ENCODE assay signal across 12 cellular contexts in genomic region chr5:78508231-78508765, GRCh38.
DNase-seq lines count a peak whose midpoint lies in the region; ATAC-seq and TF ChIP-seq lines count a peak whose summit lies in the region.
"Had no signal": no experiment of that assay in that cellular context is flagged by ENCODE, and none has a peak within 500 bp of the region (broad histone marks: within the 10 kb centered on the region; RNA-seq: fewer than 3 reads in every experiment).

No MANE protein-coding gene starts in this region.

- H3K4me1 Mint-ChIP-seq in MCF 10A (ENCODE audit: insufficient read depth, unreplicated experiment) = peaks cover 26% of the 10 kb centered on the region
- H3K4me1 Mint-ChIP-seq in type B pancreatic cell (ENCODE audit: unreplicated experiment) = peaks cover 70% of the 10 kb centered on the region

- POLR2A ChIA-PET in MCF 10A (lab: Yijun Ruan, JAX) = interaction anchor here (0.8 to 1.6 kb wide), 3 partner anchors 10 to 192 kb away, joined by 3 to 4 read pairs (median 4); no protein-coding TSS in a partner anchor

- DNase-seq in MCF 10A (ENCODE audit: unreplicated experiment) (no peak), mammary epithelial cell (no peak), amniotic epithelial cell (ENCODE audit: low read depth) (peak; percentile 28), lower lobe of right lung (no peak), type B pancreatic cell (ENCODE audit: extremely low spot score, unreplicated experiment) (no peak), H7 (no peak), foreskin keratinocyte (no peak)
- DNase-seq: NCI-H187; stimulated activated naive CD4-positive, alpha-beta T cell had no signal

- H3K27ac ChIP-seq in mammary epithelial cell (ENCODE audit: insufficient read depth, low read depth, low read length) = no peak overlapping the region
- H3K27ac ChIP-seq in lower lobe of right lung = peak overlapping the region; percentile 19
- H3K27ac ChIP-seq in foreskin keratinocyte = no peak overlapping the region

- CTCF ChIA-PET in MCF 10A (lab: Yijun Ruan, JAX) (interaction anchor here (0.6 to 1.0 kb wide), 3 partner anchors 10 to 268 kb away, joined by 3 to 6 read pairs (median 4); no protein-coding TSS in a partner anchor), mammary epithelial cell (lab: Charles Lee; ENCODE audit: low non-redundant PET) (no interaction called here)

- H3K27me3 ChIP-seq in mammary epithelial cell (ENCODE audit: insufficient read depth, low read length) (no peaks in the 10 kb centered on the region), lower lobe of right lung (ENCODE audit: low read depth) (no peaks in the 10 kb centered on the region), H7 (ENCODE audit: control insufficient read depth, insufficient read depth, low read length) (no peaks in the 10 kb centered on the region), foreskin keratinocyte (no peaks in the 10 kb centered on the region)
- H3K27me3 ChIP-seq: Peyer's patch had no signal

- no peak overlapping the region for H3K4me3 ChIP-seq in mammary epithelial cell (replicated peaks in 1 of 3; ENCODE audit: insufficient read depth in 1 of 3, low read depth in 2 of 3, low read length in 3 of 3)
- peak overlapping the region; percentile 63 for H3K4me3 ChIP-seq in lower lobe of right lung
- H3K4me3 ChIP-seq in H7 (ENCODE audit: insufficient read depth, low read depth, low read length) = no peak overlapping the region

- in situ Hi-C loops in mammary epithelial cell (cut with MboI; ENCODE audit: low sequenced_read_pairs in 2 of 2) = no loop called here

- no peak overlapping the region for H3K4me2 ChIP-seq in mammary epithelial cell (ENCODE audit: insufficient read depth, low read depth, low read length)

- peak overlapping the region; percentile 54 for H3K27ac Mint-ChIP-seq in MCF 10A (ENCODE audit: low read depth, unreplicated experiment)
- H3K27ac Mint-ChIP-seq in type B pancreatic cell = no peak overlapping the region

- peaks cover 40% of the 10 kb centered on the region for H3K4me1 ChIP-seq in mammary epithelial cell (ENCODE audit: insufficient read depth, low read length)
- H3K4me1 ChIP-seq in lower lobe of right lung = peaks cover 70% of the 10 kb centered on the region
- H3K4me1 ChIP-seq in foreskin keratinocyte = peaks cover 14% of the 10 kb centered on the region

- H3K79me2 ChIP-seq in mammary epithelial cell (ENCODE audit: insufficient read depth, low read length) = peaks cover 78% of the 10 kb centered on the region

- dilution Hi-C loops in mammary epithelial cell (cut with HindIII; ENCODE audit: low sequenced_read_pairs) = no loop called here

- WGBS in mammary epithelial cell (ENCODE audit: low coverage, missing lambda C conversion rate) = 79% methylated on average over 3 of the region's 3 CpGs

- ATAC-seq in lower lobe of right lung (no peak), foreskin keratinocyte (no peak), HG02623 (IDR thresholded peaks at IDR 0.05; ENCODE audit: unreplicated experiment) (no peak)

- intact Hi-C loops in MCF 10A (cut with micrococcal nuclease) = no loop called here
- intact Hi-C loops in mammary epithelial cell (cut with micrococcal nuclease) = no loop called here
- intact Hi-C loops in lower lobe of right lung (cut with DNase I) = no loop called here

- H3K36me3 ChIP-seq in mammary epithelial cell (ENCODE audit: insufficient read depth, low read length) (peaks cover 8% of the 10 kb centered on the region), lower lobe of right lung (no peaks in the 10 kb centered on the region), H7 (replicated peaks; ENCODE audit: control insufficient read depth, insufficient read depth, low read length) (no peaks in the 10 kb centered on the region)
- H3K36me3 ChIP-seq: Peyer's patch had no signal

- no peaks in the 10 kb centered on the region for H3K27me3 Mint-ChIP-seq in MCF 10A (ENCODE audit: insufficient read depth, unreplicated experiment)
- peaks cover 7% of the 10 kb centered on the region for H3K27me3 Mint-ChIP-seq in type B pancreatic cell

- no peaks in the 10 kb centered on the region for H4K20me1 ChIP-seq in mammary epithelial cell (ENCODE audit: insufficient read depth, low read length)

- H3K9me3 ChIP-seq in mammary epithelial cell (replicated peaks; ENCODE audit: insufficient read depth, low read length) = no peaks in the 10 kb centered on the region
- no peaks in the 10 kb centered on the region for H3K9me3 ChIP-seq in lower lobe of right lung
- H3K9me3 ChIP-seq: Peyer's patch had no signal

- H2AFZ ChIP-seq in mammary epithelial cell (ENCODE audit: low read depth, low read length) = no peak overlapping the region

- BruUV-seq in MCF 10A (replicated peaks; lab: Mats Ljungman, UMichigan) (no TSS peak), mammary epithelial cell (replicated peaks; lab: Mats Ljungman, UMichigan) (no TSS peak)

- H3K36me3 Mint-ChIP-seq in MCF 10A (ENCODE audit: insufficient read depth, unreplicated experiment) (peaks cover 13% of the 10 kb centered on the region), type B pancreatic cell (peaks cover 6% of the 10 kb centered on the region)

- no peaks in the 10 kb centered on the region for H3K9me3 Mint-ChIP-seq in MCF 10A (ENCODE audit: unreplicated experiment)
- peaks cover 2% of the 10 kb centered on the region for H3K9me3 Mint-ChIP-seq in type B pancreatic cell
- H3K9me3 Mint-ChIP-seq: neural crest cell had no signal

- TF ChIP-seq CTCF in MCF 10A (IDR thresholded peaks at IDR 0.05; ENCODE audit: unreplicated experiment) (no peak), mammary epithelial cell (conservative IDR thresholded peaks at IDR 0.05 in 1 of 2, IDR thresholded peaks at IDR 0.05 in 1 of 2; ENCODE audit: extremely low read depth in 1 of 2, insufficient read depth in 1 of 2, low read depth in 1 of 2, low read length in 2 of 2) (no peak), lower lobe of right lung (IDR thresholded peaks at IDR 0.05) (no peak), type B pancreatic cell (conservative IDR thresholded peaks at IDR 0.05) (no peak), foreskin keratinocyte (conservative IDR thresholded peaks at IDR 0.05) (no peak)

- H3K9ac ChIP-seq in mammary epithelial cell (ENCODE audit: insufficient read depth, low read length) = no peak overlapping the region

- H3K4me3 Mint-ChIP-seq in MCF 10A (ENCODE audit: unreplicated experiment) (no peak overlapping the region), type B pancreatic cell (peak overlapping the region; percentile 49)
- H3K4me3 Mint-ChIP-seq: neural crest cell had no signal
